1 cellular context compared by ENCODE assay signal in genomic region chr1:240466509-240466908, GRCh38.
TF ChIP-seq lines count a peak whose summit lies in the region.

No MANE protein-coding gene starts in this region.

TF ChIP-seq in IMR-90, 13 proteins besides CTCF, POLR2A, EP300 and RAD21:
- TF ChIP-seq USF2 (IDR thresholded peaks at IDR 0.05; ENCODE audit: low read depth, low read length) (no peak), RFX5 (IDR thresholded peaks at IDR 0.05; ENCODE audit: low read depth, low read length) (no peak), MAFK (IDR thresholded peaks at IDR 0.05; ENCODE audit: low read depth, low read length) (no peak), NFE2L2 (IDR thresholded peaks at IDR 0.05; ENCODE audit: low read depth, low read length) (no peak), MAZ (IDR thresholded peaks at IDR 0.05; ENCODE audit: borderline replicate concordance, low read depth, low read length) (no peak), SMC3 (IDR thresholded peaks at IDR 0.05; ENCODE audit: low read depth, low read length) (no peak), CHD1 (IDR thresholded peaks at IDR 0.05; ENCODE audit: low read depth, low read length) (no peak), FOS (IDR thresholded peaks at IDR 0.05; ENCODE audit: low read depth, low read length) (no peak), MXI1 (IDR thresholded peaks at IDR 0.05; ENCODE audit: borderline replicate concordance, low read depth, low read length) (no peak), RCOR1 (IDR thresholded peaks at IDR 0.05; ENCODE audit: insufficient replicate concordance, low read length) (no peak), CEBPB (IDR thresholded peaks at IDR 0.05; ENCODE audit: low read depth, low read length) (no peak), BHLHE40 (IDR thresholded peaks at IDR 0.05; ENCODE audit: low read depth, low read length) (no peak), ELK1 (IDR thresholded peaks at IDR 0.05; ENCODE audit: borderline replicate concordance, low read depth, low read length) (no peak)
